ENCODE assay signal across 26 cellular contexts in the genomic region with DNA sequence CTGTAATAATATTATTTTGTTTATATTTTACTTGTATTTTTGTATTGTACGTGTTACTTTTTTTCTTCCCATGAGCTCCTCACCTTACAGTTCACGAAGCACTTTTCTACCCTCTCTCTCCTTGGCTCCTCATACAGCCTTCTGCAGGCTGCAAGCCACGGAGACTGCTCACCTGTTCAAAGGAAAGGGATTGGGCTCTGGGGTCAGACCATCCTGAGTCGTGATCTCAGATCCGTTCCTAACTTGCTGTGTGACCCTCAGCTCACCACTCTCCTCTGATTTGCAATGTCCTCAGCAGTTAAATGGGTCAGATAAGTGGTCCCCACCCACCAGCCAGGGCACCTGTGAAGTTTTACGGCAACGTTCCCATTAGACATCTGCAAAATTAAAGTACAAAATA. TPM values are rescaled to one million over a fixed set of nuclear protein-coding genes. Genes with fewer than 3 reads are reported as not detected.
DNase-seq lines count a peak whose midpoint lies in the region; ATAC-seq and TF ChIP-seq lines count a peak whose summit lies in the region.
"Had no signal": no experiment of that assay in that cellular context is flagged by ENCODE, and none has a peak within 500 bp of the region (broad histone marks: within the 10 kb centered on the region; RNA-seq: fewer than 3 reads in every experiment).

No MANE protein-coding gene starts in this region.

- no peak overlapping the region for H4K8ac ChIP-seq in H9 (replicated peaks; ENCODE audit: insufficient read length, low read depth, low read length)

- H3K9me3 Mint-ChIP-seq in GM23338: peaks cover 3% of the 10 kb centered on the region; the same call in 1 of the 3 replicates
- peaks cover 0 to 5% of the 10 kb centered on the region in 2 experiments; a peak in 4 of 5 replicates for H3K9me3 Mint-ChIP-seq in H9
- H3K9me3 Mint-ChIP-seq in glutamatergic neuron (ENCODE audit: unreplicated experiment): peaks cover 21% of the 10 kb centered on the region
- no peaks in the 10 kb centered on the region for H3K9me3 Mint-ChIP-seq in MCF 10A (ENCODE audit: unreplicated experiment)

- no peak overlapping the region for H3K4me2 ChIP-seq in GM23338
- H3K4me2 ChIP-seq in H9 (ENCODE audit: insufficient read depth, insufficient read length, low read length): no peak overlapping the region

- H3K27me3 Mint-ChIP-seq in GM23338 (ENCODE audit: insufficient read depth, low read depth, poor library complexity) (peaks cover 11% of the 10 kb centered on the region), H9 (ENCODE audit: low read depth) (peaks cover 46% of the 10 kb centered on the region), glutamatergic neuron (ENCODE audit: unreplicated experiment) (peaks cover 7% of the 10 kb centered on the region), MCF 10A (ENCODE audit: insufficient read depth, unreplicated experiment) (no peaks in the 10 kb centered on the region)

- peaks cover 21% of the 10 kb centered on the region for H3K4me1 Mint-ChIP-seq in GM23338
- peaks cover 9 to 27% of the 10 kb centered on the region in 2 experiments for H3K4me1 Mint-ChIP-seq in H9
- H3K4me1 Mint-ChIP-seq in glutamatergic neuron (ENCODE audit: low read depth, unreplicated experiment): peaks cover 28% of the 10 kb centered on the region
- H3K4me1 Mint-ChIP-seq in MCF 10A (ENCODE audit: insufficient read depth, unreplicated experiment): no peaks in the 10 kb centered on the region

- no peak overlapping the region for H2BK15ac ChIP-seq in H9 (ENCODE audit: low read depth, low read length)

- H4K91ac ChIP-seq in H9 (ENCODE audit: insufficient read length, low read depth, low read length): no peak overlapping the region

- H3K36me3 Mint-ChIP-seq in GM23338 (ENCODE audit: low read depth) (no peaks in the 10 kb centered on the region), H9 (ENCODE audit: insufficient read depth in 1 of 3, low read depth in 3 of 3) (no peaks in the 10 kb centered on the region), glutamatergic neuron (ENCODE audit: unreplicated experiment) (peaks cover 6% of the 10 kb centered on the region), MCF 10A (ENCODE audit: insufficient read depth, unreplicated experiment) (no peaks in the 10 kb centered on the region)

- CTCF ChIA-PET in MCF 10A (lab: Yijun Ruan, JAX): interaction anchor here (0.6 kb wide), 1 partner anchor 8 kb away, joined by 3 read pairs; no protein-coding TSS in a partner anchor

- H3K9ac ChIP-seq in H9 (ENCODE audit: extremely low read depth, insufficient read length, low read length): no peak overlapping the region
- H3K9ac ChIP-seq: BLaER1 had no signal

- H3F3A ChIP-seq in GM23338 (replicated peaks; ENCODE audit: low read depth): no peaks in the 10 kb centered on the region

- no peaks in the 10 kb centered on the region for H3K79me1 ChIP-seq in H9 (ENCODE audit: insufficient read depth, low read depth, low read length, poor library complexity, severe bottlenecking)

- H3K79me2 ChIP-seq in GM23338 (replicated peaks; ENCODE audit: insufficient read depth): no peaks in the 10 kb centered on the region
- H3K79me2 ChIP-seq in H9 (ENCODE audit: insufficient read depth, low read length): no peaks in the 10 kb centered on the region

- no peaks in the 10 kb centered on the region for H3K9me3 ChIP-seq in H9 (ENCODE audit: control insufficient read depth, low read depth, low read length)

- H3T11ph ChIP-seq in H9 (ENCODE audit: low read length): no peak overlapping the region

- no peak overlapping the region for H3K18ac ChIP-seq in H9 (ENCODE audit: insufficient read length, low read depth, low read length)

- ATAC-seq in GM23338 (peak; percentile 19), HG03354 (IDR thresholded peaks at IDR 0.05; ENCODE audit: poor library complexity, severe bottlenecking, unreplicated experiment) (no peak), HG03469 (IDR thresholded peaks at IDR 0.05; ENCODE audit: unreplicated experiment) (no peak)
- ATAC-seq: HepG2, K562, Panc1, SK-N-SH treated with all-trans-retinoic acid at 6 μM for 48 hours had no signal

- H2AK5ac ChIP-seq in H9 (ENCODE audit: insufficient read length, low read length): no peak overlapping the region

- peak overlapping the region; percentile 29; the same call in 2 of the 3 replicates for H3K4me3 Mint-ChIP-seq in GM23338
- peak overlapping the region in 1 of 2 experiments; percentile 56; a peak in 1 of 5 replicates for H3K4me3 Mint-ChIP-seq in H9
- H3K4me3 Mint-ChIP-seq in glutamatergic neuron (ENCODE audit: unreplicated experiment): peak overlapping the region; percentile 15
- H3K4me3 Mint-ChIP-seq in MCF 10A (ENCODE audit: unreplicated experiment): no peak overlapping the region

- no peak overlapping the region for H2BK20ac ChIP-seq in H9 (ENCODE audit: low read depth, low read length, poor library complexity, severe bottlenecking)

- H2BK5ac ChIP-seq in H9 (ENCODE audit: insufficient read length, low read length): no peak overlapping the region

- H3K56ac ChIP-seq in H9 (ENCODE audit: insufficient read length, low read depth, low read length): no peak overlapping the region

- H4K20me1 ChIP-seq in GM23338 (replicated peaks; ENCODE audit: insufficient read depth): no peaks in the 10 kb centered on the region
- no peaks in the 10 kb centered on the region for H4K20me1 ChIP-seq in H9 (ENCODE audit: control insufficient read depth, insufficient read depth, insufficient read length)
- H4K20me1 ChIP-seq: BLaER1 had no signal

- POLR2A ChIA-PET in MCF 10A (lab: Yijun Ruan, JAX): interaction anchor here (0.6 kb wide), 1 partner anchor 512 kb away, joined by 3 read pairs; no protein-coding TSS in a partner anchor

- H3K27ac ChIP-seq in GM23338 (ENCODE audit: low read depth) (no peak overlapping the region), H9 (ENCODE audit: insufficient read length, low read depth, low read length) (no peak overlapping the region)
- H3K27ac ChIP-seq: BLaER1, HL-60 had no signal

- peak; percentile 36 for DNase-seq in GM23338 (ENCODE audit: low spot score)
- peak; percentile 54 for DNase-seq in H9
- no peak for DNase-seq in glutamatergic neuron
- peak; percentile 7 for DNase-seq in posterior vena cava (ENCODE audit: low spot score)
- no peak for DNase-seq in MCF 10A (ENCODE audit: unreplicated experiment)
- DNase-seq: CD4-positive, alpha-beta T cell; COR-L47; MM.1S; NCI-H1048; NCI-H1417 treated with DMSO at 0.1 percent for 48 hours; NCI-H2029; NCI-H345; NCI-H524 treated with DMSO at 0.1 percent for 48 hours; NCI-H82 had no signal

- H3K4ac ChIP-seq in H9 (ENCODE audit: low read depth, low read length): no peak overlapping the region

- H2BK120ac ChIP-seq in H9 (ENCODE audit: low read depth, low read length, poor library complexity, severe bottlenecking): no peak overlapping the region

- H2AFZ ChIP-seq in GM23338: no peak overlapping the region
- H2AFZ ChIP-seq in H9 (ENCODE audit: low read length): no peak overlapping the region

- H3K23me2 ChIP-seq in H9 (ENCODE audit: insufficient read length, low read depth, low read length, poor library complexity, severe bottlenecking): peaks cover 8% of the 10 kb centered on the region

- peaks cover 9% of the 10 kb centered on the region for H3K4me1 ChIP-seq in GM23338 (ENCODE audit: insufficient read depth)
- H3K4me1 ChIP-seq in H9 (ENCODE audit: insufficient read depth, low read length): no peaks in the 10 kb centered on the region

- BruUV-seq in MCF 10A (replicated peaks; lab: Mats Ljungman, UMichigan): no TSS peak

- intact Hi-C loops in posterior vena cava (cut with DNase I) (no loop called here), MCF 10A (cut with micrococcal nuclease) (no loop called here)

- H3K23ac ChIP-seq in H9 (ENCODE audit: insufficient read length, low read depth, low read length): no peak overlapping the region

- no peaks in the 10 kb centered on the region for H3K36me3 ChIP-seq in GM23338 (ENCODE audit: insufficient read depth)
- H3K36me3 ChIP-seq: BLaER1 had no signal

- WGBS in H9 (ENCODE audit: extremely low coverage, insufficient read length, low lambda C conversion rate): no CpG with 5 or more reads among the region's 7 CpGs

- TF ChIP-seq CTCF in GM23338 (conservative IDR thresholded peaks at IDR 0.05; ENCODE audit: low read depth in 2 of 2) (no peak), H9 (conservative IDR thresholded peaks at IDR 0.05) (no peak), glutamatergic neuron (IDR thresholded peaks at IDR 0.05; ENCODE audit: partially characterized antibody, unreplicated experiment) (no peak), MCF 10A (IDR thresholded peaks at IDR 0.05; ENCODE audit: unreplicated experiment) (no peak)

- no peak overlapping the region for H3K14ac ChIP-seq in H9 (ENCODE audit: insufficient read depth, low read length)

- peaks cover 16% of the 10 kb centered on the region for H3K27me3 ChIP-seq in GM23338 (ENCODE audit: insufficient read depth)
- H3K27me3 ChIP-seq in H9 (ENCODE audit: insufficient read depth, low read length): no peaks in the 10 kb centered on the region; the same call in 1 of the 2 replicates
- H3K27me3 ChIP-seq: BLaER1 had no signal

- H2BK12ac ChIP-seq in H9 (ENCODE audit: insufficient read length, low read depth, low read length): no peak overlapping the region

- H3K27ac Mint-ChIP-seq in GM23338 (no peak overlapping the region), H9 (no peak overlapping the region), glutamatergic neuron (ENCODE audit: unreplicated experiment) (no peak overlapping the region), MCF 10A (ENCODE audit: low read depth, unreplicated experiment) (no peak overlapping the region)
- H3K27ac Mint-ChIP-seq: CD4-positive, alpha-beta T cell had no signal

- H4K5ac ChIP-seq in H9 (ENCODE audit: insufficient read length, low read depth, low read length): no peak overlapping the region

- H3K4me3 ChIP-seq in GM23338: no peak overlapping the region
- H3K4me3 ChIP-seq: BLaER1 had no signal

- no peaks in the 10 kb centered on the region for H3K9me2 ChIP-seq in GM23338 (ENCODE audit: insufficient read depth)

TF ChIP-seq in GM23338, 12 proteins besides CTCF, POLR2A, EP300 and RAD21 (continues in another document):
- no peak for TF ChIP-seq EZH2phosphoT487 (IDR thresholded peaks at IDR 0.05; ENCODE audit: unreplicated experiment)
- no peak for TF ChIP-seq ZNF114 (CRISPR knock-in tag; IDR thresholded peaks at IDR 0.05)
- TF ChIP-seq, protein P1, sequence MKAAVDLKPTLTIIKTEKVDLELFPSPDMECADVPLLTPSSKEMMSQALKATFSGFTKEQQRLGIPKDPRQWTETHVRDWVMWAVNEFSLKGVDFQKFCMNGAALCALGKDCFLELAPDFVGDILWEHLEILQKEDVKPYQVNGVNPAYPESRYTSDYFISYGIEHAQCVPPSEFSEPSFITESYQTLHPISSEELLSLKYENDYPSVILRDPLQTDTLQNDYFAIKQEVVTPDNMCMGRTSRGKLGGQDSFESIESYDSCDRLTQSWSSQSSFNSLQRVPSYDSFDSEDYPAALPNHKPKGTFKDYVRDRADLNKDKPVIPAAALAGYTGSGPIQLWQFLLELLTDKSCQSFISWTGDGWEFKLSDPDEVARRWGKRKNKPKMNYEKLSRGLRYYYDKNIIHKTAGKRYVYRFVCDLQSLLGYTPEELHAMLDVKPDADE (IDR thresholded peaks at IDR 0.05): no peak

RNA-seq across cellular contexts. Expression of a gene that starts 54.1 kb away (rescaled TPM):
- 0.70 and 1.0 TPM in 2 replicates for total RNA-seq in GM23338 (2014; rRNA removed; shearing (Covaris generic))
- polyA plus RNA-seq in GM23338 (2016; fragmentation: Nextera tagmentation; extraction: Ambion mirVana): 0.16 TPM in 2 replicates
- 0.18 TPM in 1 of 2 replicates, not detected in the other for total RNA-seq in H9 (2021)
- 0.10 TPM for total RNA-seq in glutamatergic neuron (ENCODE audit: unreplicated experiment)
- total RNA-seq in posterior vena cava: not detected
- total RNA-seq in MCF 10A (2022): not detected in 2 replicates
- total RNA-seq: Daoy, H4, HepG2, HT-29, K562, LHCN-M2 had no signal
- polyA plus RNA-seq: HepG2, K562 had no signal

Comparison
In these comparisons a context has a peak if more than half of its experiments do, and no peak if none do; other contexts are left out.
1. DNase-seq: peak in GM23338 (single experiment), H9 (single experiment) and posterior vena cava (single experiment); none in glutamatergic neuron (single experiment) and MCF 10A (single experiment).